ENCODE assay signal across 17 cellular contexts in genomic region chr2:66490588-66491001, GRCh38. TPM values are rescaled to one million over a fixed set of nuclear protein-coding genes. Genes with fewer than 3 reads are reported as not detected.
A peak's percentile ranks its signal among the peaks of the same experiment; 100 is the strongest.
DNase-seq lines count a peak whose midpoint lies in the region; ATAC-seq and TF ChIP-seq lines count a peak whose summit lies in the region.
"Had no signal": no experiment of that assay in that cellular context is flagged by ENCODE, and none has a peak within 500 bp of the region (broad histone marks: within the 10 kb centered on the region; RNA-seq: fewer than 3 reads in every experiment).

No MANE protein-coding gene starts in this region.

- no peak overlapping the region for H3K4me3 ChIP-seq in right lobe of liver
- H3K4me3 ChIP-seq: testis had no signal

- intact Hi-C loops in right lobe of liver (cut with DNase I), result no loop called here

- 3% methylated on average over 3 of the region's 3 CpGs for WGBS in right lobe of liver (ENCODE audit: insufficient coverage, low coverage, low lambda C conversion rate, missing lambda C conversion rate)

- TF ChIP-seq CTCF in VCaP (conservative IDR thresholded peaks at IDR 0.05) (no peak), right lobe of liver (IDR thresholded peaks at IDR 0.05) (no peak)

- peaks cover 0 to 27% (median 9%) of the 10 kb centered on the region in 4 donors for H3K4me1 ChIP-seq in right lobe of liver

- no peak for TF ChIP-seq POLR2A in right lobe of liver (IDR thresholded peaks at IDR 0.05)

- DNase-seq in Daoy (ENCODE audit: low read depth) (peak; percentile 24), NCI-H1105 (lab: John Stamatoyannopoulos, UW) (peak; percentile 21), right lobe of liver (no peak), RKO (ENCODE audit: low spot score) (no peak), cortex of kidney (lab: John Stamatoyannopoulos, UW) (no peak)
- no peak for DNase-seq in activated naive CD4-positive, alpha-beta T cell treated with Interleukin-2 at 50 U/mL for 16 hours
- DNase-seq in activated CD4-positive, CD25-positive, alpha-beta regulatory T cell (lab: John Stamatoyannopoulos, UW), result no peak
- DNase-seq: activated CD8-positive, alpha-beta memory T cell treated with anti-CD3 and anti-CD28 coated beads for 24 hours; activated effector memory CD4-positive, alpha-beta T cell treated with Interleukin-2 at 50 U/mL for 16 hours; AML-193; NCI-H1694 treated with DMSO at 0.1 percent for 48 hours; NCI-H524 treated with DMSO at 0.1 percent for 48 hours; Right ventricle myocardium superior; T-helper 9 cell; testis had no signal

- no peaks in the 10 kb centered on the region for H3K27me3 ChIP-seq in right lobe of liver
- H3K27me3 ChIP-seq: testis had no signal

- H3K27ac ChIP-seq in VCaP (peak overlapping the region; percentile 76), right lobe of liver (no peak overlapping the region)
- H3K27ac ChIP-seq: testis had no signal

- H3K9me3 ChIP-seq in right lobe of liver, result no peaks in the 10 kb centered on the region
- H3K9me3 ChIP-seq: testis had no signal

- H3K36me3 ChIP-seq in right lobe of liver, result no peaks in the 10 kb centered on the region

- ATAC-seq in right lobe of liver, result peak; percentile 43 to 74 (median 60)
- ATAC-seq: HCT116 had no signal

RNA-seq across cellular contexts. Expression of gene MEIS1, which starts 55.7 kb away (rescaled TPM):
- total RNA-seq in Daoy (2014; rRNA removed; shearing (Covaris generic)), result 4.5 and 7.3 TPM in 2 replicates
- 1 to 10 TPM; 3.1 to 8.8 (median 4.2) TPM for total RNA-seq in right lobe of liver

Comparison
In these comparisons a context has a peak if more than half of its experiments do, and no peak if none do; other contexts are left out.
1. DNase-seq: peak in Daoy (single experiment) and NCI-H1105 (single experiment); none in right lobe of liver (0 of 3), RKO (single experiment), activated naive CD4-positive, alpha-beta T cell treated with Interleukin-2 at 50 U/mL for 16 hours (single experiment), cortex of kidney (single experiment) and activated CD4-positive, CD25-positive, alpha-beta regulatory T cell (0 of 4).